In genomic region chr16:67393111-67393789, GRCh38 we compare ENCODE assay signal across 8 cellular contexts. TPM values are rescaled to one million over a fixed set of nuclear protein-coding genes. Genes with fewer than 3 reads are reported as not detected.
DNase-seq lines count a peak whose midpoint lies in the region; ATAC-seq and TF ChIP-seq lines count a peak whose summit lies in the region.

Gene TPPP3, minus strand, starts transcription at chr16:67393498. Its CDS starts 2,387 bp downstream, at chr16:67391111.

- no peak within 1 kb of the TSS for H3K4me3 ChIP-seq in naive thymus-derived CD4-positive, alpha-beta T cell (ENCODE audit: low read length)
- H3K4me3 ChIP-seq in suprapubic skin: peak within 1 kb of the TSS; percentile 52

- TF ChIP-seq CTCF in suprapubic skin (IDR thresholded peaks at IDR 0.05): peak; percentile 26 to 87

- TF ChIP-seq EP300 in suprapubic skin (IDR thresholded peaks at IDR 0.05): no peak

- H3K27me3 Mint-ChIP-seq in naive thymus-derived CD4-positive, alpha-beta T cell: peaks cover 16 to 48% (median 29%) of the 10 kb centered on the region in 5 donors

- peak in 1 of 2 donors; percentile 47 for TF ChIP-seq POLR2A in suprapubic skin (IDR thresholded peaks at IDR 0.05)

- H3K9me3 ChIP-seq in naive thymus-derived CD4-positive, alpha-beta T cell (ENCODE audit: control insufficient read depth in 2 of 3, low read length in 3 of 3): no peaks in the 10 kb centered on the region
- no peaks in the 10 kb centered on the region for H3K9me3 ChIP-seq in suprapubic skin

- no CpG with 5 or more reads among the region's 56 CpGs for WGBS in suprapubic skin

- DNase-seq in EH (ENCODE audit: low read depth) (peak; percentile 86), NCI-H2196 treated with DMSO at 0.1 percent for 48 hours (lab: John Stamatoyannopoulos, UW; ENCODE audit: unreplicated experiment) (peak; percentile 27), foreskin melanocyte (peak; percentile 69), suprapubic skin (ENCODE audit: low spot score in 2 of 2) (peak; percentile 95), NCI-H1694 (lab: John Stamatoyannopoulos, UW) (no peak)
- DNase-seq in activated naive CD4-positive, alpha-beta T cell treated with anti-CD3 and anti-CD28 coated beads, Interleukin-2, amount 50 U/mL, for 16 hours: peak; percentile 34
- peak in 4 of 9 donors; percentile 13 to 62 (median 26) for DNase-seq in naive thymus-derived CD4-positive, alpha-beta T cell

- H3K4me3 Mint-ChIP-seq in naive thymus-derived CD4-positive, alpha-beta T cell: peak within 1 kb of the TSS; percentile 47 to 81 (median 72)

- no peaks in the 10 kb centered on the region for H3K36me3 Mint-ChIP-seq in naive thymus-derived CD4-positive, alpha-beta T cell

- H3K4me1 Mint-ChIP-seq in naive thymus-derived CD4-positive, alpha-beta T cell: peaks cover 6 to 23% (median 6%) of the 10 kb centered on the region in 7 donors

- ATAC-seq in naive thymus-derived CD4-positive, alpha-beta T cell: peak; percentile 74
- no peak for ATAC-seq in HG03025 (IDR thresholded peaks at IDR 0.05; ENCODE audit: low FRiP score, unreplicated experiment)

- H3K27ac ChIP-seq in naive thymus-derived CD4-positive, alpha-beta T cell (ENCODE audit: low read depth, low read length): no peak within 1 kb of the TSS
- H3K27ac ChIP-seq in suprapubic skin: peak within 1 kb of the TSS; percentile 75

- no peaks in the 10 kb centered on the region for H3K9me3 Mint-ChIP-seq in naive thymus-derived CD4-positive, alpha-beta T cell

- no peaks in the 10 kb centered on the region for H3K36me3 ChIP-seq in naive thymus-derived CD4-positive, alpha-beta T cell (ENCODE audit: control insufficient read depth in 2 of 3, insufficient read depth in 3 of 3, low read length in 3 of 3)
- no peaks in the 10 kb centered on the region for H3K36me3 ChIP-seq in suprapubic skin

- intact Hi-C loops in naive thymus-derived CD4-positive, alpha-beta T cell (cut with micrococcal nuclease): no loop called here

- no peak within 1 kb of the TSS for H3K27ac Mint-ChIP-seq in naive thymus-derived CD4-positive, alpha-beta T cell

- peaks cover 7 to 8% of the 10 kb centered on the region in 2 donors for H3K4me1 ChIP-seq in naive thymus-derived CD4-positive, alpha-beta T cell (ENCODE audit: control insufficient read depth in 2 of 2, insufficient read depth in 2 of 2, low read length in 2 of 2)
- peaks cover 81% of the 10 kb centered on the region for H3K4me1 ChIP-seq in suprapubic skin

- peaks cover 4 to 11% of the 10 kb centered on the region in 2 donors for H3K27me3 ChIP-seq in naive thymus-derived CD4-positive, alpha-beta T cell (ENCODE audit: control insufficient read depth in 2 of 2, insufficient read depth in 2 of 2, low read length in 2 of 2)
- no peaks in the 10 kb centered on the region for H3K27me3 ChIP-seq in suprapubic skin

- POLR2A ChIA-PET in naive thymus-derived CD4-positive, alpha-beta T cell (lab: Charles Lee): no interaction called here

- CTCF ChIA-PET in naive thymus-derived CD4-positive, alpha-beta T cell (lab: Charles Lee): interaction anchor here (0.7 kb wide), 1 partner anchor 8 kb away, joined by 3 read pairs; no protein-coding TSS in a partner anchor

RNA-seq across cellular contexts. Expression of gene TPPP3, which starts in this region (rescaled TPM):
- total RNA-seq in naive thymus-derived CD4-positive, alpha-beta T cell: 10 to 100 TPM in 1 of 5 experiments, under 1 TPM in 1, not detected in 3; 0.37 to 18.7 TPM
- under 1 TPM in 1 of 2 donors, not detected in 1; 0.19 TPM for polyA plus RNA-seq in naive thymus-derived CD4-positive, alpha-beta T cell
- 100 to 1,000 TPM in 3 of 4 donors, 10 to 100 TPM in 1; 47.6 to 182 (median 121) TPM for total RNA-seq in suprapubic skin
